Comparison of ENCODE assay signal across 8 cellular contexts in genomic region chr15:33195283-33195682, GRCh38. TPM values are rescaled to one million over a fixed set of nuclear protein-coding genes. Genes with fewer than 3 reads are reported as not detected.
A peak's percentile ranks its signal among the peaks of the same experiment; 100 is the strongest.
DNase-seq lines count a peak whose midpoint lies in the region; ATAC-seq lines count a peak whose summit lies in the region.
"Had no signal": no experiment of that assay in that cellular context is flagged by ENCODE, and none has a peak within 500 bp of the region (broad histone marks: within the 10 kb centered on the region; RNA-seq: fewer than 3 reads in every experiment).

No MANE protein-coding gene starts in this region.

- no peak overlapping the region for H3K27ac Mint-ChIP-seq in activated naive CD8-positive, alpha-beta T cell
- H3K27ac Mint-ChIP-seq in stimulated activated memory B cell treated with anti-CD40 and anti-IgM and Interleukin-4, amounts not matched to agents 10 μg/mL and 1 μg/mL and 100 μg/mL, for 72 hours: no peak overlapping the region

- no peak for ATAC-seq in stimulated activated memory B cell treated with anti-CD40 and anti-IgM and Interleukin-4, amounts not matched to agents 10 μg/mL and 1 μg/mL and 100 μg/mL, for 72 hours
- no peak for ATAC-seq in GM21390 (IDR thresholded peaks at IDR 0.05; ENCODE audit: unreplicated experiment)
- ATAC-seq in GM18861 (IDR thresholded peaks at IDR 0.05; ENCODE audit: unreplicated experiment): no peak

- H3K27me3 Mint-ChIP-seq in activated naive CD8-positive, alpha-beta T cell: no peaks in the 10 kb centered on the region
- peaks cover 48% of the 10 kb centered on the region for H3K27me3 Mint-ChIP-seq in stimulated activated memory B cell treated with anti-CD40 and anti-IgM and Interleukin-4, amounts not matched to agents 10 μg/mL and 1 μg/mL and 100 μg/mL, for 72 hours

- H3K36me3 ChIP-seq in iPS-20b (ENCODE audit: insufficient read depth, low read depth, low read length): no peaks in the 10 kb centered on the region

- DNase-seq in HT-29 (ENCODE audit: low spot score) (peak; percentile 25), NCI-H2029 (lab: John Stamatoyannopoulos, UW) (no peak)
- DNase-seq: SIG-M5 had no signal

- H3K9ac ChIP-seq in iPS-20b (ENCODE audit: low read depth, low read length): peak overlapping the region; percentile 67; the same call in 1 of the 2 replicates

- peak overlapping the region; percentile 81 for H3K4me3 Mint-ChIP-seq in activated naive CD8-positive, alpha-beta T cell
- peak overlapping the region; percentile 58 for H3K4me3 Mint-ChIP-seq in stimulated activated memory B cell treated with anti-CD40 and anti-IgM and Interleukin-4, amounts not matched to agents 10 μg/mL and 1 μg/mL and 100 μg/mL, for 72 hours

- H3K4me1 Mint-ChIP-seq in activated naive CD8-positive, alpha-beta T cell (ENCODE audit: low read depth): peaks cover 17% of the 10 kb centered on the region
- H3K4me1 Mint-ChIP-seq in stimulated activated memory B cell treated with anti-CD40 and anti-IgM and Interleukin-4, amounts not matched to agents 10 μg/mL and 1 μg/mL and 100 μg/mL, for 72 hours: peaks cover 14% of the 10 kb centered on the region

- peak overlapping the region; percentile 86 for H3K4me3 ChIP-seq in iPS-20b (ENCODE audit: low read length)

- peaks cover 8% of the 10 kb centered on the region for H3K4me1 ChIP-seq in iPS-20b (ENCODE audit: insufficient read depth, low read length)

- H3K9me3 Mint-ChIP-seq in activated naive CD8-positive, alpha-beta T cell (ENCODE audit: low read depth): no peaks in the 10 kb centered on the region
- no peaks in the 10 kb centered on the region for H3K9me3 Mint-ChIP-seq in stimulated activated memory B cell treated with anti-CD40 and anti-IgM and Interleukin-4, amounts not matched to agents 10 μg/mL and 1 μg/mL and 100 μg/mL, for 72 hours

- no peak overlapping the region for H3K27ac ChIP-seq in iPS-20b (ENCODE audit: low read length)

- no peaks in the 10 kb centered on the region for H3K36me3 Mint-ChIP-seq in activated naive CD8-positive, alpha-beta T cell
- no peaks in the 10 kb centered on the region for H3K36me3 Mint-ChIP-seq in stimulated activated memory B cell treated with anti-CD40 and anti-IgM and Interleukin-4, amounts not matched to agents 10 μg/mL and 1 μg/mL and 100 μg/mL, for 72 hours

- no peaks in the 10 kb centered on the region for H3K9me3 ChIP-seq in iPS-20b (ENCODE audit: insufficient read depth, low read depth, low read length)

- H3K27me3 ChIP-seq in iPS-20b (ENCODE audit: insufficient read depth, low read length): peaks cover 17% of the 10 kb centered on the region; the same call in 1 of the 2 replicates

RNA-seq across cellular contexts. Expression of gene FMN1, which starts 0.8 kb away (rescaled TPM):
- 9.4 and 11.5 TPM in 2 replicates for total RNA-seq in HT-29 (2014; rRNA removed; shearing (Covaris generic))
